18 cellular contexts compared by ENCODE assay signal in the genomic region with DNA sequence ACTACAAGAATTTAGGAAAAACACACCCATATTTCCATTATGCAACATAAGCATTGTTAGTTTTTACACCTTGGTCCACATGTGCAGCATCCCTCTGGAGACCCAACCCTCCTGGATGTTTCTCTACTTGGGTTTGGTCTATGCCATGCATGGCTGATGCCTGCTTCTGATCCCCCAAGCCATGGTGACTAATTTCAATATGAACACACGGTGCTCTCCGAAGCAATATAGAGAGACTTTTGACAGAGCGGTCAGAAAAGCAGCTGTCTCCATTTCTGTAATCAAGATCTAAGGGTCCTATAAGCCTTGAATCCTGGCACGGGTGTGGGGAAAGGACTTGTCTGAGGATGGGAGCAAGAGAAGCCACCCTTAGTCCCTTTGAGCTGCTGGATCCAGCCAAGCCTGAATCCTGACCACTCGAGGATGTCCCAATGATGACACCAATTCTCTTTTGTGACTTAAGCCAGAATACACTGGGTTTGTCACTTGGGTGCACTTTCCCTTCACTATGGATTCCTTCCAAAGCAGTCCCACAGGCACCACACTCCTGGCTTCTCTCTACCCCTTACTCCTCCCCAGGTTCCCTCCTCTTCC.
DNase-seq lines count a peak whose midpoint lies in the region; ATAC-seq, FAIRE-seq and TF ChIP-seq lines count a peak whose summit lies in the region.
"Had no signal": no experiment of that assay in that cellular context is flagged by ENCODE, and none has a peak within 500 bp of the region (broad histone marks: within the 10 kb centered on the region; RNA-seq: fewer than 3 reads in every experiment).

No MANE protein-coding gene starts in this region.

- peaks cover 13% of the 10 kb centered on the region for H3K79me1 ChIP-seq in trophoblast cell (ENCODE audit: low read length)

- H3K9me3 Mint-ChIP-seq in HFFc6 (no peaks in the 10 kb centered on the region), astrocyte (ENCODE audit: unreplicated experiment) (no peaks in the 10 kb centered on the region)

- H3K4me1 Mint-ChIP-seq in HFFc6 (ENCODE audit: low read depth), result peaks cover 42% of the 10 kb centered on the region
- peaks cover 46% of the 10 kb centered on the region for H3K4me1 Mint-ChIP-seq in astrocyte (ENCODE audit: low read depth, unreplicated experiment)

- H3K4me3 ChIP-seq in GM06990 (replicated peaks; ENCODE audit: low read depth, low read length) (no peak overlapping the region), astrocyte (ENCODE audit: insufficient read depth, low read depth, low read length) (no peak overlapping the region), trophoblast cell (ENCODE audit: low read depth, low read length) (no peak overlapping the region)
- H3K4me3 ChIP-seq: BLaER1 treated with 17β-estradiol and CSF1 and Interleukin-3, amounts not matched to agents 10 nM and 100 nM; dorsolateral prefrontal cortex; esophagus squamous epithelium; prostate gland; testis had no signal

- H2AFZ ChIP-seq in astrocyte (ENCODE audit: low read depth, low read length), result no peak overlapping the region
- H2AFZ ChIP-seq in trophoblast cell (ENCODE audit: insufficient read depth, low read length, poor library complexity), result no peak overlapping the region

- ATAC-seq in GM19328 (IDR thresholded peaks at IDR 0.05; ENCODE audit: unreplicated experiment), result no peak

- H3K79me2 ChIP-seq in astrocyte (ENCODE audit: insufficient read depth, low read length) (peaks cover 28% of the 10 kb centered on the region), trophoblast cell (ENCODE audit: control insufficient read depth, insufficient read depth, low read length, poor library complexity) (no peaks in the 10 kb centered on the region)

- peak overlapping the region; percentile 34 for H2BK5ac ChIP-seq in trophoblast cell (ENCODE audit: low read depth, low read length, poor library complexity)

- WGBS in trophoblast cell (ENCODE audit: extremely low coverage, insufficient coverage, insufficient read length), result no CpG with 5 or more reads among the region's 5 CpGs

- no peak overlapping the region for H2AK5ac ChIP-seq in trophoblast cell (ENCODE audit: low read length)

- H3K18ac ChIP-seq in trophoblast cell (ENCODE audit: low read length), result peak overlapping the region; percentile 42

- peaks cover 8% of the 10 kb centered on the region for H4K20me1 ChIP-seq in astrocyte (ENCODE audit: insufficient read depth, low read length)

- H3K27ac Mint-ChIP-seq in HFFc6, result peak overlapping the region; percentile 100
- peak overlapping the region; percentile 93 for H3K27ac Mint-ChIP-seq in astrocyte (ENCODE audit: unreplicated experiment)

- H3K4me1 ChIP-seq in astrocyte (ENCODE audit: insufficient read depth, low read length) (peaks cover 34% of the 10 kb centered on the region), trophoblast cell (ENCODE audit: control insufficient read depth in 1 of 2, insufficient read depth in 2 of 2, low read length in 2 of 2) (peaks cover 19 to 24% of the 10 kb centered on the region in 2 experiments)
- H3K4me1 ChIP-seq: testis had no signal

- H4K8ac ChIP-seq in trophoblast cell (ENCODE audit: low read depth, low read length), result peak overlapping the region; percentile 13

- H3K36me3 Mint-ChIP-seq in HFFc6 (ENCODE audit: low read depth), result peaks cover 23% of the 10 kb centered on the region
- peaks cover 37% of the 10 kb centered on the region for H3K36me3 Mint-ChIP-seq in astrocyte (ENCODE audit: low read depth, unreplicated experiment)

- peak overlapping the region; percentile 83 for H3K4me3 Mint-ChIP-seq in HFFc6
- no peak overlapping the region for H3K4me3 Mint-ChIP-seq in astrocyte (ENCODE audit: unreplicated experiment)

- H3K4ac ChIP-seq in trophoblast cell (ENCODE audit: low read depth, low read length), result no peak overlapping the region

- no peaks in the 10 kb centered on the region for H3K27me3 ChIP-seq in GM06990 (replicated peaks; ENCODE audit: control insufficient read depth, insufficient read depth, low read length)
- no peaks in the 10 kb centered on the region for H3K27me3 ChIP-seq in astrocyte (ENCODE audit: insufficient read depth, low read length)
- H3K27me3 ChIP-seq in trophoblast cell (ENCODE audit: insufficient read depth, low read length), result no peaks in the 10 kb centered on the region
- H3K27me3 ChIP-seq: BLaER1 treated with 17β-estradiol and CSF1 and Interleukin-3, amounts not matched to agents 10 nM and 100 nM; dorsolateral prefrontal cortex; esophagus squamous epithelium; testis had no signal

- TF ChIP-seq CTCF in GM06990 (IDR thresholded peaks at IDR 0.05; ENCODE audit: insufficient read depth, low read length, poor library complexity, severe bottlenecking) (no peak), HFFc6 (IDR thresholded peaks at IDR 0.05) (no peak), astrocyte (IDR thresholded peaks at IDR 0.05; ENCODE audit: insufficient read depth, low read depth, low read length) (no peak)

- no peak overlapping the region for H4K12ac ChIP-seq in trophoblast cell (ENCODE audit: low read depth, low read length)

- peak overlapping the region; percentile 5 for H2BK120ac ChIP-seq in trophoblast cell (ENCODE audit: insufficient read depth, low read length, poor library complexity)

- H3K27ac ChIP-seq in astrocyte (ENCODE audit: low read depth, low read length) (peak overlapping the region; percentile 98), trophoblast cell (ENCODE audit: low read depth, low read length) (peak overlapping the region; percentile 54)
- H3K27ac ChIP-seq: BLaER1 treated with 17β-estradiol and CSF1 and Interleukin-3, amounts not matched to agents 10 nM and 100 nM; prostate gland; testis had no signal

- peak overlapping the region; percentile 2 for H3K14ac ChIP-seq in trophoblast cell (ENCODE audit: low read length)

- FAIRE-seq in astrocyte (lab: Jason Lieb, UNC), result no peak

- H4K91ac ChIP-seq in trophoblast cell (ENCODE audit: low read depth, low read length), result peak overlapping the region; percentile 59

- H3K9me3 ChIP-seq in astrocyte (ENCODE audit: insufficient read depth, low read depth, low read length) (no peaks in the 10 kb centered on the region), trophoblast cell (ENCODE audit: insufficient read depth, low read depth, low read length) (no peaks in the 10 kb centered on the region)
- H3K9me3 ChIP-seq: esophagus squamous epithelium, prostate gland, testis had no signal

- DNase-seq in GM06990 (ENCODE audit: extremely low read depth, insufficient read length), result peak; percentile 30
- no peak for DNase-seq in HFFc6
- no peak for DNase-seq in astrocyte (ENCODE audit: low read depth)
- no peak for DNase-seq in trophoblast cell
- no peak for DNase-seq in stimulated activated CD4-positive, alpha-beta T cell treated with anti-CD3 and anti-CD28 coated beads, Interleukin-15, amount 100 ng/mL, for 24 hours
- no peak for DNase-seq in NCI-H2227 (lab: John Stamatoyannopoulos, UW; ENCODE audit: unreplicated experiment)
- DNase-seq: activated naive CD4-positive, alpha-beta T cell treated with Interleukin-2 at 50 U/mL for 16 hours; DMS79; dorsolateral prefrontal cortex; esophagus squamous epithelium; GOT3; left cardiac atrium; NCI-H146; NCI-H446 treated with DMSO at 0.1 percent for 48 hours; testis had no signal

- peak overlapping the region; percentile 79 for H3K9ac ChIP-seq in astrocyte (ENCODE audit: low read length)
- H3K9ac ChIP-seq in trophoblast cell (ENCODE audit: low read length), result no peak overlapping the region
- H3K9ac ChIP-seq: BLaER1 treated with 17β-estradiol and CSF1 and Interleukin-3, amounts not matched to agents 10 nM and 100 nM had no signal

- H3K4me2 ChIP-seq in astrocyte (ENCODE audit: low read length), result peak overlapping the region; percentile 78
- no peak overlapping the region for H3K4me2 ChIP-seq in trophoblast cell (ENCODE audit: low read length)
- H3K4me2 ChIP-seq: BLaER1 treated with 17β-estradiol and CSF1 and Interleukin-3, amounts not matched to agents 10 nM and 100 nM had no signal

- no peaks in the 10 kb centered on the region for H3K36me3 ChIP-seq in GM06990 (ENCODE audit: control insufficient read depth, insufficient read depth, low read length)
- peaks cover 6% of the 10 kb centered on the region for H3K36me3 ChIP-seq in astrocyte (ENCODE audit: insufficient read depth, low read length)
- H3K36me3 ChIP-seq in trophoblast cell (ENCODE audit: control insufficient read depth in 1 of 2, insufficient read depth in 2 of 2, low read length in 2 of 2), result peaks cover 0 to 3% of the 10 kb centered on the region in 2 experiments
- H3K36me3 ChIP-seq: prostate gland had no signal

- H3K27me3 Mint-ChIP-seq in HFFc6 (ENCODE audit: insufficient read depth) (peaks cover 3% of the 10 kb centered on the region; the same call in 1 of the 2 replicates), astrocyte (ENCODE audit: low read depth, unreplicated experiment) (no peaks in the 10 kb centered on the region)

- H2BK12ac ChIP-seq in trophoblast cell (ENCODE audit: low read length), result peak overlapping the region; percentile 42

- no peak overlapping the region for H3K23ac ChIP-seq in trophoblast cell (ENCODE audit: low read length)
